19 cellular contexts compared by ENCODE assay signal in the genomic region with DNA sequence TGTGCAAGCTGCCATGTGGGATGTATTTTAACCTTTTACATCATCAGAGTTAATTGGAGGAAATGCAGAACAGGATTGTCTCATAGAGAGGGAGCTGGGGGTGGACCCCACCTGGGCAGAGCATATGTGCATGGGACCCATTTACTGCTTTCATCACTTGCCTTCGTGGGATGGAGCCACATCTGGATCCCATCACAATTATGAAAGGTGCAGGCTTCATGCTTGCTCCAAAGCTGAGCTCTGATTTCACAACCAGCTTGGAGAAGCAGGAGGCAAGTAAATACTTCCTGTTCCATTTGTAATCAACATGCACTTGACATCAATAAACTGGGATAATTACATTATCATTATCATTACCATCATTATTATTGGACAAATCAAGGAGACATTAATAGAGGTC.
"Had no signal": no experiment of that assay in that cellular context is flagged by ENCODE, and none has a peak within 500 bp of the region (broad histone marks: within the 10 kb centered on the region; RNA-seq: fewer than 3 reads in every experiment).

No MANE protein-coding gene starts in this region.

- H3K9me3 ChIP-seq: SK-N-SH had no signal

- H3K9ac ChIP-seq: KMS-11, SK-N-SH had no signal

- H3K4me3 ChIP-seq: K562 had no signal

- DNase-seq: Kasumi-1, MM.1S, NCI-H1092 treated with DMSO at 0.1 percent for 48 hours, NCI-H1436, NCI-H187, NCI-H2029, NCI-H2081 treated with DMSO at 0.1 percent for 48 hours, NCI-H2171, NCI-H226, NCI-H446, NCI-H510A, NCI-H524 treated with DMSO at 0.1 percent for 48 hours, NCI-H69, NCI-H774, RPMI8226, SHP77, SK-N-SH had no signal

- ATAC-seq: K562 had no signal
